ENCODE assay signal across 13 cellular contexts in the genomic region with DNA sequence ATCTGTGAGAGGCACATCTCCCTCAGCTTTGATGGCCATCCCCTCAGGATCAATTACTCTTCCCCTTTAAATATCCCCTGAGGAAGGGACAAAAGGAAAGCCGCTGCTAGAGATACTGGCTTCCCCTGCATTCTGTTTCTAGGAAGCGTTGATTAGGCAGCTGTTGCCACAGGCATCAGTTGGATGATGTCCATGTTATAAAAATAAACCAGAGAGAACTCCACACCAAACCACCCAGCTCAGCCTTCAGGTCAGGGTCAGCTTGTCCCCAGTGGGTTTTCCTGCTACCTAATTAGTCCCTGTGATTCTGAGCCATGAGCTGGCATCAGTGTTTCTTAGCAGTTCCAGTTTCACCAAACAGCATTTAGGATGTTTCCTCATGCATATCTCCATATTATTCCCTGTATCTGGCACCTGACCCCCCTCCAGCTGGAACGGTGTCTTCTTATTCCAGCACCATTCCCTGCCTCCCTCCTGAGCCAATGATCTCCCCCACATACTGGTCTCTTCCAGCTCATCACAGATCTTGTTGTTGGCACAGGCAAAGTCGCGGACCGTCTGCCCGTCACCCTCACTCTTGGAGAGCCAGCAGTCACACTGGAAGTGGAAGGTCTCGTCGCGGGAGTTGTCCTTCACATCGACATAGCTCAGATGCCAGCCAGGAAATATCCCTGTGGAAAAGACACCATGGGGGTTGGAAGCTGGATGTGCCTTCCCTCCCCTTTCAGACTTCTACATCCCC.
"Had no signal": no experiment of that assay in that cellular context is flagged by ENCODE, and none has a peak within 500 bp of the region (broad histone marks: within the 10 kb centered on the region; RNA-seq: fewer than 3 reads in every experiment).

No MANE protein-coding gene starts in this region.

- H3K9me3 ChIP-seq: body of pancreas, pancreas had no signal

- DNase-seq: activated naive CD8-positive, alpha-beta T cell treated with anti-CD3 and anti-CD28 coated beads for 36 hours; body of pancreas; central memory CD4-positive, alpha-beta T cell; effector CD8-positive, alpha-beta T cell; foreskin fibroblast; immature natural killer cell; naive B cell; pancreas; stimulated activated CD4-positive, alpha-beta T cell treated with anti-CD3 and anti-CD28 coated beads, Interleukin-2, amount 100 ng/mL, for 48 hours; T1000 had no signal

- H3K27me3 ChIP-seq: body of pancreas, pancreas had no signal

- ATAC-seq: activated CD4-positive, CD25-positive, alpha-beta regulatory T cell treated with anti-CD3 and anti-CD28 coated beads, Interleukin-2, amount 50 U/mL, for 24 hours; body of pancreas; pancreas; stimulated activated memory B cell treated with anti-CD40 and anti-IgM and Interleukin-4, amounts not matched to agents 10 μg/mL and 1 μg/mL and 100 μg/mL, for 72 hours had no signal

- H3K4me1 ChIP-seq: body of pancreas, pancreas had no signal

- H3K36me3 ChIP-seq: pancreas had no signal

- H3K4me3 ChIP-seq: body of pancreas, coronary artery, pancreas had no signal

- H3K27ac ChIP-seq: body of pancreas, coronary artery, pancreas had no signal
